In the genomic region with DNA sequence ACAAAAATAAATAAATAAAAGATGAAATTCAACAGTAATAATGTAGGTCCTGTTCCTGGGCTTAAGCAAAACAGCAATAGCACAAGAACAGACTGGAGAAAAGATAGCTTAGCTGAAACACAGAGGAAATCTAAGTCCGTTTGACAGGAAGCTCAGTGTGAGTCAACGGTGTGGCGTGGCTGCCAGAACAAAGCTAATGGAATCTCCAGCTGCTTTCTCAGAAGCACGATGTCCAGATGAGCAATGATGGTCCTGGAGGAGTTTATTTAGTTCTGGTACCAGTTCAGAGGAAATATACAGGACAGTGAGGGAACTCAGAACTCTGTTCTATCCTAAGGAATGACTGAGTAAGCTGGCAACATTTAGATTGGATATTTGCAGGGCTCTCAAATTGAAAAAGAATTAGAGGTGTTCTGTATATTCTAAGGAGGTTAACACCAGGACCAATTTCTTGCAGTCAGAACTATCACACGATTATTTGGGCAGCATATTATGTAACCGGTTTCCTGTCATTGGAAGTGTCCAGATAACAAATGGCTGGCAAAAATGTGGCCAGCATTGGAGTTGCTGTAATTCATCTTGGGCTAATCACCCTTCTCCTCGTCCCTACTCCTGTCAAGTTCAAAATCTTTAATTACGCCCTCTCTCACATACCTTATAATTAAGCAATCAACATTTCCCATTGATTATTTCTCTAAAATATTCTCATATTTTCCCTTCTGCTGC, we compare ENCODE assay signal across 8 cellular contexts. TPM values are rescaled to one million over a fixed set of nuclear protein-coding genes. Genes with fewer than 3 reads are reported as not detected.
DNase-seq lines count a peak whose midpoint lies in the region; ATAC-seq, FAIRE-seq and TF ChIP-seq lines count a peak whose summit lies in the region.

No MANE protein-coding gene starts in this region.

- ATAC-seq in RWPE2 (ENCODE audit: low read depth) (peak; percentile 58), gastrocnemius medialis (peak; percentile 81 to 89)

- H3K27ac ChIP-seq in RWPE2 (ENCODE audit: poor library complexity, severe bottlenecking) = peak overlapping the region; percentile 84
- H3K27ac ChIP-seq in esophagus squamous epithelium = peak overlapping the region in 3 of 4 donors; percentile 66 to 84 (median 76)
- H3K27ac ChIP-seq in gastrocnemius medialis = peak overlapping the region; percentile 48 to 70 (median 60)

- DNase-seq in GM12892 (ENCODE audit: insufficient read length) (no peak), RWPE2 (ENCODE audit: low spot score) (no peak), esophagus squamous epithelium (lab: John Stamatoyannopoulos, UW) (no peak), gastrocnemius medialis (peak in 1 of 2 donors; percentile 45), ureter (ENCODE audit: low spot score) (no peak), ACHN (no peak), iPS-NIHi7 (ENCODE audit: extremely low spot score) (no peak), cerebellar nuclear complex (lab: John Stamatoyannopoulos, UW) (no peak)

- H3K4me1 ChIP-seq in RWPE2 (ENCODE audit: insufficient read depth, poor library complexity, severe bottlenecking) = peaks cover 39% of the 10 kb centered on the region
- H3K4me1 ChIP-seq in esophagus squamous epithelium = peaks cover 0 to 56% (median 23%) of the 10 kb centered on the region in 3 donors
- peaks cover 21 to 32% of the 10 kb centered on the region in 2 donors for H3K4me1 ChIP-seq in gastrocnemius medialis

- WGBS in esophagus squamous epithelium, 2 donors = 15 to 34% methylated on average over 8 of the region's 8 CpGs

- no peaks in the 10 kb centered on the region for H3K27me3 ChIP-seq in RWPE2 (ENCODE audit: insufficient read depth, poor library complexity, severe bottlenecking)
- no peaks in the 10 kb centered on the region for H3K27me3 ChIP-seq in esophagus squamous epithelium
- no peaks in the 10 kb centered on the region for H3K27me3 ChIP-seq in gastrocnemius medialis

- peak; percentile 76 for FAIRE-seq in GM12892 (lab: Jason Lieb, UNC)

- TF ChIP-seq POLR2A in GM12892 (IDR thresholded peaks at IDR 0.05; ENCODE audit: low read depth, low read length) (no peak), esophagus squamous epithelium (IDR thresholded peaks at IDR 0.05) (no peak), gastrocnemius medialis (IDR thresholded peaks at IDR 0.05) (no peak)

- no peak for TF ChIP-seq CTCF in RWPE2 (IDR thresholded peaks at IDR 0.05; ENCODE audit: poor library complexity, severe bottlenecking)
- TF ChIP-seq CTCF in esophagus squamous epithelium (IDR thresholded peaks at IDR 0.05) = no peak
- TF ChIP-seq CTCF in gastrocnemius medialis (IDR thresholded peaks at IDR 0.05 in 4 of 5, conservative IDR thresholded peaks at IDR 0.05 in 1 of 5) = no peak

- no peak overlapping the region for H3K4me3 ChIP-seq in RWPE2 (ENCODE audit: severe bottlenecking)
- no peak overlapping the region for H3K4me3 ChIP-seq in esophagus squamous epithelium
- no peak overlapping the region for H3K4me3 ChIP-seq in gastrocnemius medialis

- in situ Hi-C loops in gastrocnemius medialis (cut with MboI; ENCODE audit: low sequenced_read_pairs in 4 of 4) = no loop called here
- in situ Hi-C loops in ACHN (cut with HindIII; ENCODE audit: low pct_ligation_motif_present, low pct_unique_long_range_greater_than_20kb, low sequenced_read_pairs) = no loop called here

- H3K9me3 ChIP-seq in RWPE2 (ENCODE audit: severe bottlenecking) (no peaks in the 10 kb centered on the region), esophagus squamous epithelium (no peaks in the 10 kb centered on the region), gastrocnemius medialis (no peaks in the 10 kb centered on the region)

- intact Hi-C loops in esophagus squamous epithelium (cut with DNase I) = no loop called here
- intact Hi-C loops in gastrocnemius medialis (cut with DNase I; ENCODE audit: low total_unique reads) = no loop called here

- H3K36me3 ChIP-seq in RWPE2 (ENCODE audit: low read depth) = no peaks in the 10 kb centered on the region
- no peaks in the 10 kb centered on the region for H3K36me3 ChIP-seq in esophagus squamous epithelium
- H3K36me3 ChIP-seq in gastrocnemius medialis = no peaks in the 10 kb centered on the region

RNA-seq across cellular contexts. Expression of gene GAB3, which starts 12.7 kb away (rescaled TPM):
- polyA plus RNA-seq in GM12892 (2012; ENCODE audit: missing spikeins) = 1.4 TPM
- total RNA-seq in esophagus squamous epithelium (1 to 10 TPM in 3 of 4 donors, under 1 TPM in 1; 0.61 to 4.4 (median 1.8) TPM), gastrocnemius medialis (1 to 10 TPM in 3 of 4 donors, under 1 TPM in 1; 0.92 to 2.2 (median 1.1) TPM), ureter (4.2 TPM)

RNA-seq across cellular contexts. Expression of gene DKC1, which starts 24.5 kb away (rescaled TPM):
- polyA plus RNA-seq in GM12892 (2012; ENCODE audit: missing spikeins) = 75.2 TPM
- total RNA-seq in esophagus squamous epithelium = 10 to 100 TPM; 41.5 to 86.2 (median 49.5) TPM
- 10 to 100 TPM; 17.8 to 34.1 (median 21.7) TPM for total RNA-seq in gastrocnemius medialis
- total RNA-seq in ureter = 73.8 TPM
